8 cellular contexts compared by ENCODE assay signal in genomic region chr10:97534746-97535367, GRCh38. TPM values are rescaled to one million over a fixed set of nuclear protein-coding genes. Genes with fewer than 3 reads are reported as not detected.
DNase-seq lines count a peak whose midpoint lies in the region; ATAC-seq and TF ChIP-seq lines count a peak whose summit lies in the region.

No MANE protein-coding gene starts in this region.

- intact Hi-C loops in vagina (cut with DNase I), result no loop called here

- ATAC-seq in GM21381 (IDR thresholded peaks at IDR 0.05; ENCODE audit: unreplicated experiment), result no peak
- ATAC-seq in gastroesophageal sphincter, result no peak

- H3K27ac Mint-ChIP-seq in HFFc6 (peak overlapping the region; percentile 14; the same call in 1 of the 2 replicates), glutamatergic neuron (ENCODE audit: unreplicated experiment) (no peak overlapping the region)

- TF ChIP-seq POLR2A in gastroesophageal sphincter (IDR thresholded peaks at IDR 0.05) (no peak), vagina (IDR thresholded peaks at IDR 0.05) (no peak)

- DNase-seq in COLO668 (lab: John Stamatoyannopoulos, UW; ENCODE audit: unreplicated experiment) (peak; percentile 14), HFFc6 (no peak), glutamatergic neuron (peak; percentile 49), vagina (ENCODE audit: extremely low spot score in 2 of 2) (no peak)
- peak; percentile 67 for DNase-seq in activated CD8-positive, alpha-beta memory T cell treated with anti-CD3 and anti-CD28 coated beads for 24 hours
- peak; percentile 43 for DNase-seq in stimulated activated CD4-positive, alpha-beta T cell treated with anti-CD3 and anti-CD28 coated beads, Interleukin-4, amount 100 ng/mL, for 1 hour

- H3K4me1 Mint-ChIP-seq in HFFc6 (ENCODE audit: low read depth) (peaks cover 56% of the 10 kb centered on the region), glutamatergic neuron (ENCODE audit: low read depth, unreplicated experiment) (peaks cover 4% of the 10 kb centered on the region)

- H3K4me1 ChIP-seq in gastroesophageal sphincter, result peaks cover 0 to 4% (median 0%) of the 10 kb centered on the region in 3 donors
- H3K4me1 ChIP-seq in vagina, result peaks cover 24% of the 10 kb centered on the region

- WGBS in gastroesophageal sphincter (ENCODE audit: low coverage in 1 of 2), 2 donors, result 89 to 90% methylated on average over 3 to 5 of the region's 6 CpGs

- H3K36me3 ChIP-seq in gastroesophageal sphincter (no peaks in the 10 kb centered on the region), vagina (no peaks in the 10 kb centered on the region)

- peaks cover 2% of the 10 kb centered on the region; the same call in 1 of the 2 replicates for H3K36me3 Mint-ChIP-seq in HFFc6 (ENCODE audit: low read depth)
- peaks cover 3% of the 10 kb centered on the region for H3K36me3 Mint-ChIP-seq in glutamatergic neuron (ENCODE audit: unreplicated experiment)

- no peak overlapping the region for H3K4me3 Mint-ChIP-seq in HFFc6
- no peak overlapping the region for H3K4me3 Mint-ChIP-seq in glutamatergic neuron (ENCODE audit: unreplicated experiment)

- TF ChIP-seq CTCF in HFFc6 (IDR thresholded peaks at IDR 0.05) (peak; percentile 80), glutamatergic neuron (IDR thresholded peaks at IDR 0.05; ENCODE audit: partially characterized antibody, unreplicated experiment) (peak; percentile 46), gastroesophageal sphincter (IDR thresholded peaks at IDR 0.05) (peak in 2 of 4 experiments; percentile 24 to 49), vagina (IDR thresholded peaks at IDR 0.05) (no peak)

- H3K9me3 Mint-ChIP-seq in HFFc6 (no peaks in the 10 kb centered on the region), glutamatergic neuron (ENCODE audit: unreplicated experiment) (peaks cover 4% of the 10 kb centered on the region)

- no peak for TF ChIP-seq EP300 in gastroesophageal sphincter (IDR thresholded peaks at IDR 0.05)

- H3K4me3 ChIP-seq in gastroesophageal sphincter (no peak overlapping the region), vagina (no peak overlapping the region)

- H3K27me3 ChIP-seq in gastroesophageal sphincter (no peaks in the 10 kb centered on the region), vagina (no peaks in the 10 kb centered on the region)

- no peaks in the 10 kb centered on the region for H3K9me3 ChIP-seq in gastroesophageal sphincter
- H3K9me3 ChIP-seq in vagina, result no peaks in the 10 kb centered on the region

- H3K27ac ChIP-seq in gastroesophageal sphincter, result no peak overlapping the region
- H3K27ac ChIP-seq in vagina, result no peak overlapping the region

- no peaks in the 10 kb centered on the region for H3K27me3 Mint-ChIP-seq in HFFc6 (ENCODE audit: insufficient read depth)
- H3K27me3 Mint-ChIP-seq in glutamatergic neuron (ENCODE audit: unreplicated experiment), result peaks cover 4% of the 10 kb centered on the region

RNA-seq across cellular contexts. Expression of gene UBTD1, which starts 36.1 kb away (rescaled TPM):
- total RNA-seq in HFFc6 (2021; fragmentation: NEBNext Ultra II Directional; extraction: Animal tissue kit (Norgen Biotek cat#: 25700)), result 10 to 100 TPM; 31.3 to 42.1 (median 34.8) TPM
- total RNA-seq in glutamatergic neuron (ENCODE audit: unreplicated experiment) (8.0 TPM), gastroesophageal sphincter (10 to 100 TPM in 1 of 4 donors, 1 to 10 TPM in 3; 2.9 to 16.2 (median 8.9) TPM), vagina (18.4 TPM)

RNA-seq across cellular contexts. Expression of gene MMS19, which starts 36.6 kb away (rescaled TPM):
- total RNA-seq in HFFc6 (2021; fragmentation: NEBNext Ultra II Directional; extraction: Animal tissue kit (Norgen Biotek cat#: 25700)), result 10 to 100 TPM; 53.8 to 61.2 (median 56.3) TPM
- total RNA-seq in glutamatergic neuron (ENCODE audit: unreplicated experiment) (139 TPM), gastroesophageal sphincter (10 to 100 TPM; 44.3 to 75.8 (median 51.8) TPM), vagina (92.6 TPM)

RNA-seq across cellular contexts. Expression of gene ANKRD2, which starts 37.7 kb away (rescaled TPM):
- 1 to 10 TPM in 4 of 6 experiments, under 1 TPM in 2; 0.31 to 7.7 (median 6.5) TPM for total RNA-seq in HFFc6 (2021; fragmentation: NEBNext Ultra II Directional; extraction: Animal tissue kit (Norgen Biotek cat#: 25700))
- total RNA-seq in glutamatergic neuron (ENCODE audit: unreplicated experiment) (not detected), gastroesophageal sphincter (under 1 TPM in 1 of 4 donors, not detected in 3; 0.54 TPM), vagina (not detected)

RNA-seq across cellular contexts. Expression of gene HOGA1, which starts 49.3 kb away (rescaled TPM):
- total RNA-seq in HFFc6 (2021; fragmentation: NEBNext Ultra II Directional; extraction: Animal tissue kit (Norgen Biotek cat#: 25700)), result under 1 TPM; 0.26 to 0.66 (median 0.46) TPM
- total RNA-seq in glutamatergic neuron (ENCODE audit: unreplicated experiment), result not detected
- total RNA-seq in gastroesophageal sphincter, result 1 to 10 TPM in 2 of 4 donors, under 1 TPM in 2; 0.62 to 2.5 (median 1.1) TPM
- total RNA-seq in vagina, result 0.98 TPM

RNA-seq across cellular contexts. Expression of gene C10orf62, which starts 54.7 kb away (rescaled TPM):
- not detected for total RNA-seq in HFFc6 (2021; fragmentation: NEBNext Ultra II Directional; extraction: Animal tissue kit (Norgen Biotek cat#: 25700))
- not detected for total RNA-seq in glutamatergic neuron (ENCODE audit: unreplicated experiment)
- not detected for total RNA-seq in gastroesophageal sphincter
- total RNA-seq in vagina, result not detected

Comparison
In these comparisons a context has a peak if more than half of its experiments do, and no peak if none do; other contexts are left out.
1. DNase-seq: peak in COLO668 (single experiment), activated CD8-positive, alpha-beta memory T cell treated with anti-CD3 and anti-CD28 coated beads for 24 hours (single experiment), glutamatergic neuron (single experiment) and stimulated activated CD4-positive, alpha-beta T cell treated with anti-CD3 and anti-CD28 coated beads, Interleukin-4, amount 100 ng/mL, for 1 hour (single experiment); none in HFFc6 (single experiment) and vagina (0 of 2).
2. CTCF ChIP-seq: peak in HFFc6 (single experiment) and glutamatergic neuron (single experiment); none in vagina (0 of 3).